In the genomic region with DNA sequence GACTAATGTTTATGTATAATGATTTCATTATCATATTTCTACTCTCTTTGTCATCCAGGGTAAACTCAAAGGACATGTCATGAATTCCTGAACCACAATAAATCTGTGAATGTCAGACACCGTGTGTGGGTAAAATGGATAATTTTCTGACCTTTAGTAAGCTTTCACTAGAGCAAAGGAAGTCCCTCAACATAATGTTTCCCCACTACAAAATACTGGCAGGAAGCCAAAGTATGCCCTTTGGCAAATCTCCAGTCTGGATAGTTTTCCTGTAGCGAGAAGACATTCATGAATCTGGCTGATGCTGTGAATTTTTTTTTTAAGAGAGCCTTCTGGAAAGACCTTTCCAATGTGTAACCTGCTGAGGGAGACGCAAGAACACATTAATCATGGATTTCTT, we compare ENCODE assay signal across 11 cellular contexts.
DNase-seq lines count a peak whose midpoint lies in the region; ATAC-seq and TF ChIP-seq lines count a peak whose summit lies in the region.
"Had no signal": no experiment of that assay in that cellular context is flagged by ENCODE, and none has a peak within 500 bp of the region (broad histone marks: within the 10 kb centered on the region; RNA-seq: fewer than 3 reads in every experiment).

No MANE protein-coding gene starts in this region.

- no peaks in the 10 kb centered on the region for H3K27me3 ChIP-seq in HCT116 (ENCODE audit: insufficient read depth, low read length)
- H3K27me3 ChIP-seq: heart left ventricle had no signal

- H3K4me2 ChIP-seq in HCT116 (ENCODE audit: low read length): peak overlapping the region; percentile 16; the same call in 1 of the 2 replicates

- no peaks in the 10 kb centered on the region for H3K36me3 ChIP-seq in HCT116 (ENCODE audit: control insufficient read depth in 1 of 2, insufficient read depth in 2 of 2, low read length in 2 of 2)
- H3K36me3 ChIP-seq: heart left ventricle had no signal

- CTCF ChIA-PET in HCT116 (lab: Charles Lee): no interaction called here

- no TSS peak for BruUV-seq in HCT116 (replicated peaks; lab: Mats Ljungman, UMichigan)

- ATAC-seq in HCT116 (no peak), HG02763 (IDR thresholded peaks at IDR 0.05; ENCODE audit: unreplicated experiment) (no peak)
- ATAC-seq: natural killer cell treated with Interleukin-12 subunit alpha and Interleukin-12 subunit beta and Interleukin-15 and Interleukin-18, amount 100 ng/mL, for 72 hours had no signal

- TF ChIP-seq CTCF in HCT116 (IDR thresholded peaks at IDR 0.05 in 2 of 3, conservative IDR thresholded peaks at IDR 0.05 in 1 of 3; ENCODE audit: borderline replicate concordance in 1 of 3, insufficient read depth in 1 of 3, low read depth in 2 of 3, low read length in 2 of 3): no peak
- TF ChIP-seq CTCF in retinal pigment epithelial cell (conservative IDR thresholded peaks at IDR 0.05; ENCODE audit: low read depth, low read length): no peak

- H3K4me1 ChIP-seq in HCT116 (ENCODE audit: control insufficient read depth in 1 of 2, insufficient read depth in 2 of 2, low read length in 2 of 2): peaks cover 14 to 19% of the 10 kb centered on the region in 2 experiments; a peak in 3 of 4 replicates

- H3K79me2 ChIP-seq in HCT116 (ENCODE audit: insufficient read depth, low read length): no peaks in the 10 kb centered on the region

- peak; percentile 26 for TF ChIP-seq RAD21 in HCT116 (IDR thresholded peaks at IDR 0.05; ENCODE audit: low read depth)

- DNase-seq in HCT116 (ENCODE audit: low read depth, low spot score) (no peak), NCI-H446 (lab: John Stamatoyannopoulos, UW) (peak; percentile 71 to 94), dermis microvascular lymphatic vessel endothelial cell (ENCODE audit: low read depth in 2 of 2) (peak; percentile 95 to 97), retinal pigment epithelial cell (ENCODE audit: low read depth) (peak; percentile 59), activated gamma-delta T cell (lab: John Stamatoyannopoulos, UW) (no peak), AG20443 (ENCODE audit: low spot score) (no peak)
- DNase-seq in stimulated activated naive CD4-positive, alpha-beta T cell (lab: John Stamatoyannopoulos, UW): no peak
- DNase-seq: activated CD4-positive, CD25-positive, alpha-beta regulatory T cell treated with anti-CD3 and anti-CD28 coated beads, Interleukin-2, amount 50 U/mL, for 72 hours; heart left ventricle had no signal

- H3K9me3 ChIP-seq in HCT116 (ENCODE audit: control insufficient read depth in 1 of 2, insufficient read depth in 1 of 2, low read depth in 1 of 2, low read length in 2 of 2): no peaks in the 10 kb centered on the region
- H3K9me3 ChIP-seq: heart left ventricle had no signal

- H3K9me2 ChIP-seq in HCT116 (ENCODE audit: insufficient read depth): no peaks in the 10 kb centered on the region

- peak overlapping the region; percentile 66 for H2AFZ ChIP-seq in HCT116 (ENCODE audit: low read depth, low read length, poor library complexity, severe bottlenecking)

- H3K27ac ChIP-seq in HCT116 (ENCODE audit: low read depth, low read length): peak overlapping the region; percentile 41; the same call in 1 of the 2 replicates
- H3K27ac ChIP-seq: heart left ventricle had no signal

- RAD21 ChIA-PET in HCT116 (lab: Charles Lee; ENCODE audit: low non-redundant PET in 1 of 2, low total read pairs in 2 of 2, uncharacterized antibody in 2 of 2, unreplicated experiment in 2 of 2): no interaction called here

- H3K4me3 ChIP-seq in HCT116 (replicated peaks in 1 of 2; ENCODE audit: low read depth in 1 of 2, low read length in 2 of 2) (no peak overlapping the region), retinal pigment epithelial cell (ENCODE audit: low read length) (no peak overlapping the region)
- H3K4me3 ChIP-seq: heart left ventricle had no signal

- no peaks in the 10 kb centered on the region for H4K20me1 ChIP-seq in HCT116 (ENCODE audit: insufficient read depth)

- POLR2A ChIA-PET in HCT116 (lab: Charles Lee): no interaction called here

- intact Hi-C loops in HCT116 (cut with micrococcal nuclease): no loop called here

- no peak overlapping the region for H3K9ac ChIP-seq in HCT116 (ENCODE audit: low read length)

- no peak for TF ChIP-seq POLR2A in HCT116 (IDR thresholded peaks at IDR 0.05; ENCODE audit: borderline replicate concordance, extremely low read depth, insufficient read depth, insufficient read length)

TF ChIP-seq in HCT116, 20 proteins besides CTCF, POLR2A, EP300 and RAD21:
- TF ChIP-seq CBX3 (IDR thresholded peaks at IDR 0.05; ENCODE audit: low read depth) (no peak), SIN3A (IDR thresholded peaks at IDR 0.05; ENCODE audit: low read depth) (no peak), CEBPB (IDR thresholded peaks at IDR 0.05; ENCODE audit: low read depth) (no peak), TCF7L2 (IDR thresholded peaks at IDR 0.05; ENCODE audit: borderline replicate concordance, extremely low read depth, insufficient read depth, insufficient read length) (peak; percentile 24), EZH2 (IDR thresholded peaks at IDR 0.05) (no peak)
- TF ChIP-seq, protein P1, sequence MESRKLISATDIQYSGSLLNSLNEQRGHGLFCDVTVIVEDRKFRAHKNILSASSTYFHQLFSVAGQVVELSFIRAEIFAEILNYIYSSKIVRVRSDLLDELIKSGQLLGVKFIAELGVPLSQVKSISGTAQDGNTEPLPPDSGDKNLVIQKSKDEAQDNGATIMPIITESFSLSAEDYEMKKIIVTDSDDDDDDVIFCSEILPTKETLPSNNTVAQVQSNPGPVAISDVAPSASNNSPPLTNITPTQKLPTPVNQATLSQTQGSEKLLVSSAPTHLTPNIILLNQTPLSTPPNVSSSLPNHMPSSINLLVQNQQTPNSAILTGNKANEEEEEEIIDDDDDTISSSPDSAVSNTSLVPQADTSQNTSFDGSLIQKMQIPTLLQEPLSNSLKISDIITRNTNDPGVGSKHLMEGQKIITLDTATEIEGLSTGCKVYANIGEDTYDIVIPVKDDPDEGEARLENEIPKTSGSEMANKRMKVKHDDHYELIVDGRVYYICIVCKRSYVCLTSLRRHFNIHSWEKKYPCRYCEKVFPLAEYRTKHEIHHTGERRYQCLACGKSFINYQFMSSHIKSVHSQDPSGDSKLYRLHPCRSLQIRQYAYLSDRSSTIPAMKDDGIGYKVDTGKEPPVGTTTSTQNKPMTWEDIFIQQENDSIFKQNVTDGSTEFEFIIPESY (IDR thresholded peaks at IDR 0.05; ENCODE audit: extremely low read depth, insufficient replicate concordance, low read length): no peak
- TF ChIP-seq, protein P2, sequence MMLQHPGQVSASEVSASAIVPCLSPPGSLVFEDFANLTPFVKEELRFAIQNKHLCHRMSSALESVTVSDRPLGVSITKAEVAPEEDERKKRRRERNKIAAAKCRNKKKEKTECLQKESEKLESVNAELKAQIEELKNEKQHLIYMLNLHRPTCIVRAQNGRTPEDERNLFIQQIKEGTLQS (IDR thresholded peaks at IDR 0.05): no peak

Comparison
In these comparisons a context has a peak if more than half of its experiments do, and no peak if none do; other contexts are left out.
1. DNase-seq: peak in NCI-H446 (2 of 2), dermis microvascular lymphatic vessel endothelial cell (2 of 2) and retinal pigment epithelial cell (single experiment); none in HCT116 (single experiment), activated gamma-delta T cell (single experiment), stimulated activated naive CD4-positive, alpha-beta T cell (0 of 6) and AG20443 (single experiment).